17 cellular contexts compared by ENCODE assay signal in the genomic region with DNA sequence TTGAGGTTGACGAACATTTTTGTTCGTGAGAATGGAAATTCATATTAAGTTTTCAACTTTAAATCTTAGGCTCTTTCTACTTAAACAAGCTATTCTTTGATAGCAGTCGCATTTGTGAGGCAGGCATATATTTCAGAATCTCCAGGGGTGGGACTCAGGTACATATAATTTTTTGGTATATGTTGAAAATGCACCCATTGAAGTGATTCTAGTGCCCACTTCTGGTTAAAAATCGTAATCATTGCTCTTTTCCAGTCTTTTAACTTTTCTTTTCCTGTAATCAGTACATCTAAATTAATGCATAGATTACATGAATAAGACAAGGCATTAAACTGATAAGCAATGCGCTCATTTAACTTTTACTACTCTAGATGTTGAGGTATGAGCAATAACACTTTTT.
DNase-seq lines count a peak whose midpoint lies in the region; ATAC-seq and TF ChIP-seq lines count a peak whose summit lies in the region.
"Had no signal": no experiment of that assay in that cellular context is flagged by ENCODE, and none has a peak within 500 bp of the region (broad histone marks: within the 10 kb centered on the region; RNA-seq: fewer than 3 reads in every experiment).

No MANE protein-coding gene starts in this region.

- H3K27ac ChIP-seq in CD4-positive, CD25-positive, alpha-beta regulatory T cell (ENCODE audit: insufficient read depth, low read length, poor library complexity, severe bottlenecking): no peak overlapping the region
- H3K27ac ChIP-seq: BLaER1, left lung, PC-9, prostate gland had no signal

- H3K4me3 ChIP-seq in CD4-positive, CD25-positive, alpha-beta regulatory T cell (ENCODE audit: low read depth, low read length): no peak overlapping the region
- no peak overlapping the region for H3K4me3 ChIP-seq in GM12864 (ENCODE audit: low read depth, low read length)
- no peak overlapping the region for H3K4me3 ChIP-seq in NB4 (ENCODE audit: low read depth, low read length)
- H3K4me3 ChIP-seq: BLaER1, left lung, PC-9, prostate gland had no signal

- H3K4me1 ChIP-seq in CD4-positive, CD25-positive, alpha-beta regulatory T cell (ENCODE audit: control insufficient read depth, insufficient read depth, low read length, poor library complexity, severe bottlenecking): peaks cover 47% of the 10 kb centered on the region
- H3K4me1 ChIP-seq: prostate gland had no signal

- peaks cover 9% of the 10 kb centered on the region for H3K27me3 Mint-ChIP-seq in CD4-positive, CD25-positive, alpha-beta regulatory T cell
- no peaks in the 10 kb centered on the region for H3K27me3 Mint-ChIP-seq in effector memory CD8-positive, alpha-beta T cell
- H3K27me3 Mint-ChIP-seq in activated CD4-positive, alpha-beta T cell treated with anti-CD3 and anti-CD28 coated beads, Interleukin-2, amount 10 ng/mL, durations not matched to agents 24 days and 14 days: no peaks in the 10 kb centered on the region

- H3K4me3 Mint-ChIP-seq in CD4-positive, CD25-positive, alpha-beta regulatory T cell: peak overlapping the region in 1 of 4 donors; percentile 11
- no peak overlapping the region for H3K4me3 Mint-ChIP-seq in effector memory CD8-positive, alpha-beta T cell
- H3K4me3 Mint-ChIP-seq in activated CD4-positive, alpha-beta T cell treated with anti-CD3 and anti-CD28 coated beads, Interleukin-2, amount 10 ng/mL, durations not matched to agents 24 days and 14 days: no peak overlapping the region

- TF ChIP-seq CTCF in GM12864 (IDR thresholded peaks at IDR 0.05; ENCODE audit: low read depth, low read length, missing control alignments) (peak; percentile 31), NB4 (IDR thresholded peaks at IDR 0.05; ENCODE audit: low read depth, low read length) (no peak)

- H3K9me3 Mint-ChIP-seq in CD4-positive, CD25-positive, alpha-beta regulatory T cell: no peaks in the 10 kb centered on the region
- no peaks in the 10 kb centered on the region for H3K9me3 Mint-ChIP-seq in effector memory CD8-positive, alpha-beta T cell
- no peaks in the 10 kb centered on the region for H3K9me3 Mint-ChIP-seq in activated CD4-positive, alpha-beta T cell treated with anti-CD3 and anti-CD28 coated beads, Interleukin-2, amount 10 ng/mL, durations not matched to agents 24 days and 14 days

- H3K36me3 ChIP-seq in CD4-positive, CD25-positive, alpha-beta regulatory T cell (ENCODE audit: control insufficient read depth, insufficient read depth, low read length): peaks cover 4% of the 10 kb centered on the region
- H3K36me3 ChIP-seq: prostate gland, thoracic aorta had no signal

- no peak for TF ChIP-seq POLR2A in NB4 (IDR thresholded peaks at IDR 0.05; ENCODE audit: extremely low read depth, insufficient read length)

- peaks cover 4% of the 10 kb centered on the region for H3K36me3 Mint-ChIP-seq in CD4-positive, CD25-positive, alpha-beta regulatory T cell
- peaks cover 22% of the 10 kb centered on the region for H3K36me3 Mint-ChIP-seq in effector memory CD8-positive, alpha-beta T cell (ENCODE audit: insufficient read depth)
- peaks cover 3% of the 10 kb centered on the region for H3K36me3 Mint-ChIP-seq in activated CD4-positive, alpha-beta T cell treated with anti-CD3 and anti-CD28 coated beads, Interleukin-2, amount 10 ng/mL, durations not matched to agents 24 days and 14 days (ENCODE audit: low read depth)

- ATAC-seq in CD4-positive, CD25-positive, alpha-beta regulatory T cell (ENCODE audit: low read depth in 2 of 2): no peak
- ATAC-seq in effector memory CD8-positive, alpha-beta T cell (replicated peaks): no peak
- ATAC-seq in GM18868 (IDR thresholded peaks at IDR 0.05; ENCODE audit: unreplicated experiment): no peak
- ATAC-seq: left lung had no signal

- peak overlapping the region in 2 of 3 donors; percentile 80 to 81 for H3K27ac Mint-ChIP-seq in CD4-positive, CD25-positive, alpha-beta regulatory T cell
- peak overlapping the region; percentile 23 to 61 for H3K27ac Mint-ChIP-seq in effector memory CD8-positive, alpha-beta T cell
- H3K27ac Mint-ChIP-seq in activated CD4-positive, alpha-beta T cell treated with anti-CD3 and anti-CD28 coated beads, Interleukin-2, amount 10 ng/mL, durations not matched to agents 24 days and 14 days: no peak overlapping the region

- intact Hi-C loops in activated CD4-positive, alpha-beta T cell treated with anti-CD3 and anti-CD28 coated beads, Interleukin-2, amount 10 ng/mL, durations not matched to agents 24 days and 14 days (cut with micrococcal nuclease): loop anchor here (2.0 kb wide), 1 partner anchor 73 kb away; no protein-coding TSS in a partner anchor

- DNase-seq in CD4-positive, CD25-positive, alpha-beta regulatory T cell: peak in 2 of 3 donors; percentile 35 to 58
- DNase-seq in GM12864 (ENCODE audit: low read depth): no peak
- DNase-seq in NB4 (ENCODE audit: low read depth): peak; percentile 46
- DNase-seq in effector memory CD8-positive, alpha-beta T cell: no peak
- DNase-seq in pons (ENCODE audit: low spot score): no peak
- DNase-seq in NCI-H510A treated with DMSO at 0.1 percent for 48 hours (lab: John Stamatoyannopoulos, UW): no peak
- DNase-seq in activated CD4-positive, alpha-beta T cell treated with anti-CD3 and anti-CD28 coated beads, Interleukin-2, amount 10 ng/mL, durations not matched to agents 24 days and 14 days: no peak
- DNase-seq: activated CD4-positive, alpha-beta T cell treated with anti-CD3 and anti-CD28 coated beads for 4 hours; DMS79 treated with DMSO at 0.1 percent for 48 hours; left lung; NCI-H1105 treated with DMSO at 0.1 percent for 48 hours; NCI-H345; PC-9 had no signal

- no peaks in the 10 kb centered on the region for H3K9me3 ChIP-seq in CD4-positive, CD25-positive, alpha-beta regulatory T cell (ENCODE audit: control insufficient read depth in 2 of 2, low read length in 2 of 2)
- H3K9me3 ChIP-seq: BLaER1, left lung, prostate gland, thoracic aorta had no signal

- peaks cover 37 to 50% (median 45%) of the 10 kb centered on the region in 4 donors for H3K4me1 Mint-ChIP-seq in CD4-positive, CD25-positive, alpha-beta regulatory T cell
- peaks cover 13 to 36% of the 10 kb centered on the region in 2 donors for H3K4me1 Mint-ChIP-seq in effector memory CD8-positive, alpha-beta T cell (ENCODE audit: low read depth in 2 of 2)
- H3K4me1 Mint-ChIP-seq in activated CD4-positive, alpha-beta T cell treated with anti-CD3 and anti-CD28 coated beads, Interleukin-2, amount 10 ng/mL, durations not matched to agents 24 days and 14 days: peaks cover 30% of the 10 kb centered on the region

- H3K27me3 ChIP-seq in CD4-positive, CD25-positive, alpha-beta regulatory T cell (ENCODE audit: control insufficient read depth, insufficient read depth, low read length): no peaks in the 10 kb centered on the region
- H3K27me3 ChIP-seq: BLaER1, left lung had no signal

Comparison
In these comparisons a context has a peak if more than half of its experiments do, and no peak if none do; other contexts are left out.
1. DNase-seq: peak in CD4-positive, CD25-positive, alpha-beta regulatory T cell (2 of 3) and NB4 (single experiment); none in GM12864 (single experiment), effector memory CD8-positive, alpha-beta T cell (0 of 3), pons (single experiment), NCI-H510A treated with DMSO at 0.1 percent for 48 hours (single experiment) and activated CD4-positive, alpha-beta T cell treated with anti-CD3 and anti-CD28 coated beads, Interleukin-2, amount 10 ng/mL, durations not matched to agents 24 days and 14 days (single experiment).